ENCODE assay signal across 1 cellular context in genomic region chr5:10859393-10860195, GRCh38.
TF ChIP-seq lines count a peak whose summit lies in the region.

No MANE protein-coding gene starts in this region.

TF ChIP-seq in HepG2, 621 proteins besides CTCF, POLR2A, EP300 and RAD21 (continued from another document):
- peak; percentile 89 for TF ChIP-seq ZBTB40 (IDR thresholded peaks at IDR 0.05)
- TF ChIP-seq ZBTB40 (CRISPR knock-in tag; IDR thresholded peaks at IDR 0.05): peak; percentile 100
- 0 out of 2 replicates have a peak, but pooled peaks have one; percentile 8 for TF ChIP-seq GATAD2A (CRISPR knock-in tag; IDR thresholded peaks at IDR 0.05)
- no peak for TF ChIP-seq GTF3A (CRISPR knock-in tag; conservative IDR thresholded peaks at IDR 0.05)
- peak; percentile 39; the same call in 1 of the 2 replicates for TF ChIP-seq ARID3A (IDR thresholded peaks at IDR 0.05; ENCODE audit: low read depth, low read length)
- TF ChIP-seq SOX13 (IDR thresholded peaks at IDR 0.05): no peak
- peak in 1 of 2 experiments; percentile 75; a peak in 2 of 4 replicates for TF ChIP-seq SOX13 (CRISPR knock-in tag; conservative IDR thresholded peaks at IDR 0.05 in 1 of 2, IDR thresholded peaks at IDR 0.05 in 1 of 2)
- peak; percentile 30 for TF ChIP-seq XRCC5 (optimal IDR thresholded peaks at IDR 0.05; ENCODE audit: low read length)
- peak; percentile 27; the same call in 1 of the 2 replicates for TF ChIP-seq ZNF710 (CRISPR knock-in tag; IDR thresholded peaks at IDR 0.05; ENCODE audit: borderline replicate concordance)
- TF ChIP-seq TBX2 (CRISPR knock-in tag; IDR thresholded peaks at IDR 0.05; ENCODE audit: borderline replicate concordance): peak; percentile 37; the same call in 1 of the 2 replicates
- no peak for TF ChIP-seq PLRG1 (conservative IDR thresholded peaks at IDR 0.05)
- TF ChIP-seq RXRB (CRISPR knock-in tag; IDR thresholded peaks at IDR 0.05; ENCODE audit: borderline replicate concordance): peak; percentile 73
- TF ChIP-seq FOXA3 (CRISPR knock-in tag; IDR thresholded peaks at IDR 0.05): peak; percentile 72
- TF ChIP-seq PAXIP1 (CRISPR knock-in tag; conservative IDR thresholded peaks at IDR 0.05): peak; percentile 77
- TF ChIP-seq ZBTB7B (CRISPR knock-in tag; IDR thresholded peaks at IDR 0.05): peak; percentile 14; the same call in 1 of the 2 replicates
- TF ChIP-seq LCORL (IDR thresholded peaks at IDR 0.05): no peak
- TF ChIP-seq LCORL (CRISPR knock-in tag; IDR thresholded peaks at IDR 0.05): peak; percentile 36; the same call in 1 of the 2 replicates
- TF ChIP-seq TARDBP (CRISPR knock-in tag; IDR thresholded peaks at IDR 0.05): peak; percentile 47; the same call in 1 of the 2 replicates
- TF ChIP-seq FOXP4 (CRISPR knock-in tag; IDR thresholded peaks at IDR 0.05): peak; percentile 55
- TF ChIP-seq PITX1 (CRISPR knock-in tag; IDR thresholded peaks at IDR 0.05): peak; percentile 71
- peak; percentile 84; the same call in 1 of the 2 replicates for TF ChIP-seq THRA (CRISPR knock-in tag; IDR thresholded peaks at IDR 0.05; ENCODE audit: borderline replicate concordance)
TF ChIP-seq in HepG2: peak in this region for 52.
